ENCODE assay signal across 26 cellular contexts in the genomic region with DNA sequence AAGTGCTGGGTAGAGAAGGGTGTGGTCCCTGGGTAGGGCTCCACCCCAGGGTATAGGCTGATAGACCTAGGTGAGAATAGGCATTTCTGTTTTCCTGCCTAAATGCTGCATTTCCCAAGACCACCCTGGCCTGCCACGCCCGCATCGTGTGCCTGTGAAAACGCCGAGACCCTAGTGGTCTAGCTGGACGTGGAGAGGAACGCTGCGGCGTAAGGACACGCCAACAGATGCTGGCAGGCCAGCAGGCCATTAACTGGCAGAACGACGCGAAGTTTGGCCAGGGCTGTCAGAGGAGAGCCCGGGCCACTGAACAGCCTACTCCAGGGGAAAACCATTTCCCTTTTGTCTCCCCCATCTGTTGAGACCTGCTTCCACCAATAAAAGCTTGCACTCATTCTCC.
"Had no signal": no experiment of that assay in that cellular context is flagged by ENCODE, and none has a peak within 500 bp of the region (broad histone marks: within the 10 kb centered on the region; RNA-seq: fewer than 3 reads in every experiment).

No MANE protein-coding gene starts in this region.

- H3K9me3 ChIP-seq: colonic mucosa, gastrocnemius medialis, mucosa of descending colon, prostate gland, sigmoid colon, thoracic aorta, tibial nerve, upper lobe of right lung, uterus had no signal

- ATAC-seq: esophagus mucosa; gastrocnemius medialis; left lobe of liver; mucosa of descending colon; natural killer cell treated with Interleukin-12 subunit alpha and Interleukin-12 subunit beta and Interleukin-15 and Interleukin-18, amount 100 ng/mL, for 72 hours; right cardiac atrium; stimulated activated memory B cell treated with anti-CD40 and anti-IgM and Interleukin-4, amounts not matched to agents 10 μg/mL and 1 μg/mL and 100 μg/mL, for 72 hours; stimulated activated naive CD8-positive, alpha-beta T cell treated with anti-CD3 and anti-CD28 coated beads, Interleukin-15, Interleukin-2, amounts not matched to agents 100 U/mL and 50 U/mL, for 24 hours; upper lobe of right lung had no signal

- H3K4me3 ChIP-seq: colonic mucosa, gastrocnemius medialis, mucosa of descending colon, prostate gland, sigmoid colon, thoracic aorta, tibial nerve, upper lobe of right lung, uterus had no signal

- H3K27ac ChIP-seq: colonic mucosa, epithelial cell of prostate, gastrocnemius medialis, prostate gland, sigmoid colon, thoracic aorta, tibial nerve, upper lobe of right lung, uterus had no signal

- H3K27me3 ChIP-seq: colonic mucosa, gastrocnemius medialis, sigmoid colon, tibial nerve, upper lobe of right lung, uterus had no signal

- H3K4me1 ChIP-seq: colonic mucosa, gastrocnemius medialis, prostate gland, sigmoid colon, tibial nerve, upper lobe of right lung, uterus had no signal

- H3K36me3 ChIP-seq: colonic mucosa, gastrocnemius medialis, prostate gland, sigmoid colon, thoracic aorta, tibial nerve, upper lobe of right lung, uterus had no signal

- FAIRE-seq: keratinocyte had no signal

- DNase-seq: colonic mucosa; effector CD8-positive, alpha-beta T cell; endodermal cell; foreskin fibroblast; gastrocnemius medialis; head of caudate nucleus; mesenchymal stem cell; naive B cell; nucleus accumbens; sigmoid colon; stimulated activated CD4-positive, alpha-beta T cell treated with anti-CD3 and anti-CD28 coated beads, Interleukin-4, amount 100 ng/mL, for 4 hours; stimulated activated naive CD8-positive, alpha-beta T cell treated with anti-CD3 and anti-CD28 coated beads, Interleukin-15, Interleukin-2, amounts not matched to agents 100 U/mL and 50 U/mL, for 24 hours; substantia nigra; upper lobe of right lung; uterus had no signal
